In the genomic region with DNA sequence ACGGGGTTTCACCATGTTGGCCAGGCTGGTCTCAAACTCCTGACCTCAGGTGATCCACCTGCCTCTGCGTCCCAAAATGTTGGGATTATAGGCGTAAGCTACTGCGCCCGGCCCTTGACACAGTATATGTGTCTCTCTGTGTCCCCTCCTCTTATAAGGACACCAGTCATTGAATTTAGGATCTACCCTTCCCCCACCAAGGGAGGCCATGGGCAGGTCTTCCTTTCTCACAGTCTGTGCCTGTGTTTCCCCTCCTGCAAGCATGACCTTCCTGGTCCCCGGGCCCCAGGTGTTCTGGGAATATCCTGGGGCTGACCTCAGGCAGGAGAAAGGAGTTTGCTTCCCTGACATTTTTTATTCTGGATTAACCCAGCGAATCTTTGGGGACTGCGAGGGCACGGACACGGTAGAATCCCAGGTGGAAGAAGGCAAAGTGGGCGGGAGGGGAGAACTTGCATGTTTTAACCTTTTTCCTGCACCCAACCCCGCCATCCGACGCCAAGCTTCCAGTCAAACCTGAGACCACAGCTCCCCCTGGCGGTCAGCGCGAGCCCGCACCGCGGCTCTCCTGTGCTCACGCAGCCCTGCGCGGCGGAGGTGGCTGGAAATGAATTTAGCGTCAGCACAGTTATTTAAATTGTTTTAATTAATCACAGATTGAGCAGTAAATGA, we compare ENCODE assay signal across 8 cellular contexts. TPM values are rescaled to one million over a fixed set of nuclear protein-coding genes. Genes with fewer than 3 reads are reported as not detected.
DNase-seq lines count a peak whose midpoint lies in the region; ATAC-seq and TF ChIP-seq lines count a peak whose summit lies in the region.

No MANE protein-coding gene starts in this region.

- H3K36me3 Mint-ChIP-seq in H9 (ENCODE audit: insufficient read depth in 1 of 3, low read depth in 3 of 3): no peaks in the 10 kb centered on the region

- no peaks in the 10 kb centered on the region for H3K79me2 ChIP-seq in H9 (ENCODE audit: insufficient read depth, low read length)

- no peak overlapping the region for H4K5ac ChIP-seq in H9 (ENCODE audit: insufficient read length, low read depth, low read length)

- H2BK20ac ChIP-seq in H9 (ENCODE audit: low read depth, low read length, poor library complexity, severe bottlenecking): no peak overlapping the region

- WGBS in H9 (ENCODE audit: extremely low coverage, insufficient read length, low lambda C conversion rate): no CpG with 5 or more reads among the region's 25 CpGs
- 22 to 23% (median 22%) methylated on average over 25 of the region's 25 CpGs for whole genome bisulfite sequencing in heart left ventricle, 4 donors

- peaks cover 0 to 5% of the 10 kb centered on the region in 2 experiments; a peak in 2 of 5 replicates for H3K9me3 Mint-ChIP-seq in H9

- H3K4me1 ChIP-seq in H9 (ENCODE audit: insufficient read depth, low read length) (no peaks in the 10 kb centered on the region), Peyer's patch (no peaks in the 10 kb centered on the region), heart left ventricle (peaks cover 0 to 6% (median 0%) of the 10 kb centered on the region in 12 donors)

- no peak overlapping the region for H3K56ac ChIP-seq in H9 (ENCODE audit: insufficient read length, low read depth, low read length)

- TF ChIP-seq POLR2A in Peyer's patch (IDR thresholded peaks at IDR 0.05) (no peak), heart left ventricle (IDR thresholded peaks at IDR 0.05) (no peak)

- no peak overlapping the region for H3K4me3 ChIP-seq in BJ (ENCODE audit: low read depth, low read length)
- no peak overlapping the region for H3K4me3 ChIP-seq in Peyer's patch
- H3K4me3 ChIP-seq in heart left ventricle: no peak overlapping the region

- intact Hi-C loops in heart left ventricle (cut with DNase I) (loop anchor here in 9 of 10 donors (2.0 to 10.0 kb wide), 9 partner anchors 607 to 1719 kb away; a partner anchor contains a TSS), posterior vena cava (cut with DNase I) (no loop called here)

- TF ChIP-seq CTCF in BJ (IDR thresholded peaks at IDR 0.05; ENCODE audit: insufficient read depth, low read depth, low read length) (peak; percentile 88), H9 (conservative IDR thresholded peaks at IDR 0.05) (peak; percentile 99), Peyer's patch (IDR thresholded peaks at IDR 0.05) (peak; percentile 21 to 87 (median 77)), heart left ventricle (IDR thresholded peaks at IDR 0.05) (peak; percentile 68 to 92 (median 82))

- peak overlapping the region; percentile 30 to 47; a peak in 4 of 5 replicates for H3K4me3 Mint-ChIP-seq in H9

- no peaks in the 10 kb centered on the region for H3K79me1 ChIP-seq in H9 (ENCODE audit: insufficient read depth, low read depth, low read length, poor library complexity, severe bottlenecking)

- H3K36me3 ChIP-seq in BJ (ENCODE audit: control insufficient read depth, insufficient read depth, low read length): no peaks in the 10 kb centered on the region
- no peaks in the 10 kb centered on the region for H3K36me3 ChIP-seq in Peyer's patch
- H3K36me3 ChIP-seq in heart left ventricle: no peaks in the 10 kb centered on the region

- no peak overlapping the region for H3K18ac ChIP-seq in H9 (ENCODE audit: insufficient read length, low read depth, low read length)

- H3K9me3 ChIP-seq in H9 (ENCODE audit: control insufficient read depth, low read depth, low read length): no peaks in the 10 kb centered on the region
- H3K9me3 ChIP-seq in Peyer's patch: no peaks in the 10 kb centered on the region
- peaks cover 0 to 8% (median 0%) of the 10 kb centered on the region in 12 donors for H3K9me3 ChIP-seq in heart left ventricle

- no peaks in the 10 kb centered on the region for H3K23me2 ChIP-seq in H9 (ENCODE audit: insufficient read length, low read depth, low read length, poor library complexity, severe bottlenecking)

- DNase-seq in BJ (ENCODE audit: low read depth): no peak
- DNase-seq in H9: peak; percentile 86
- DNase-seq in Peyer's patch: peak; percentile 25 to 86 (median 82)
- DNase-seq in activated gamma-delta T cell treated with anti-CD3 and anti-CD28 coated beads, Interleukin-2, amount 50 U/mL, for 16 hours (ENCODE audit: low read depth): peak; percentile 11
- DNase-seq in heart left ventricle: peak; percentile 49 to 84 (median 52)
- DNase-seq in posterior vena cava (ENCODE audit: low spot score): peak; percentile 86
- no peak for DNase-seq in central memory CD4-positive, alpha-beta T cell

- H2BK12ac ChIP-seq in H9 (ENCODE audit: insufficient read length, low read depth, low read length): no peak overlapping the region

- H3K27ac ChIP-seq in H9 (ENCODE audit: insufficient read length, low read depth, low read length) (no peak overlapping the region), Peyer's patch (no peak overlapping the region), heart left ventricle (no peak overlapping the region)

- no peak overlapping the region for H3K14ac ChIP-seq in H9 (ENCODE audit: insufficient read depth, low read length)

- H2AFZ ChIP-seq in H9 (ENCODE audit: low read length): no peak overlapping the region

- peaks cover 5% of the 10 kb centered on the region for H4K20me1 ChIP-seq in H9 (ENCODE audit: control insufficient read depth, insufficient read depth, insufficient read length)

- H3K27me3 ChIP-seq in BJ (ENCODE audit: control insufficient read depth, insufficient read depth, low read length) (no peaks in the 10 kb centered on the region), H9 (ENCODE audit: insufficient read depth, low read length) (no peaks in the 10 kb centered on the region), Peyer's patch (no peaks in the 10 kb centered on the region), heart left ventricle (peaks cover 0 to 30% (median 10%) of the 10 kb centered on the region in 9 donors)

- H3T11ph ChIP-seq in H9 (ENCODE audit: low read length): no peak overlapping the region

- H2BK120ac ChIP-seq in H9 (ENCODE audit: low read depth, low read length, poor library complexity, severe bottlenecking): no peak overlapping the region

- no peak overlapping the region for H4K8ac ChIP-seq in H9 (replicated peaks; ENCODE audit: insufficient read length, low read depth, low read length)

- H3K27me3 Mint-ChIP-seq in H9 (ENCODE audit: low read depth): peaks cover 33% of the 10 kb centered on the region

- peaks cover 8 to 10% of the 10 kb centered on the region in 2 experiments for H3K4me1 Mint-ChIP-seq in H9

- no peak overlapping the region; a peak in 1 of 7 replicates for H3K27ac Mint-ChIP-seq in H9

- H2AK5ac ChIP-seq in H9 (ENCODE audit: insufficient read length, low read length): no peak overlapping the region

- POLR2A ChIA-PET in BJ (lab: Charles Lee): no interaction called here

- no peak overlapping the region for H4K91ac ChIP-seq in H9 (ENCODE audit: insufficient read length, low read depth, low read length)

- H3K23ac ChIP-seq in H9 (ENCODE audit: insufficient read length, low read depth, low read length): no peak overlapping the region

- peak in 3 of 4 donors; percentile 64 to 76 (median 68) for ATAC-seq in heart left ventricle
- no peak for ATAC-seq in HG03469 (IDR thresholded peaks at IDR 0.05; ENCODE audit: unreplicated experiment)

- H3K4ac ChIP-seq in H9 (ENCODE audit: low read depth, low read length): no peak overlapping the region

- H3K9ac ChIP-seq in H9 (ENCODE audit: extremely low read depth, insufficient read length, low read length): no peak overlapping the region

- peak overlapping the region; percentile 12 for H3K4me2 ChIP-seq in H9 (ENCODE audit: insufficient read depth, insufficient read length, low read length)

- CTCF ChIA-PET in BJ (lab: Yijun Ruan, JAX): interaction anchor here (0.6 to 2.5 kb wide), 11 partner anchors 8 to 1494 kb away, joined by 3 to 17 read pairs (median 3); no protein-coding TSS in a partner anchor

- H2BK5ac ChIP-seq in H9 (ENCODE audit: insufficient read length, low read length): no peak overlapping the region

- H2BK15ac ChIP-seq in H9 (ENCODE audit: low read depth, low read length): no peak overlapping the region

RNA-seq across cellular contexts. Expression of a gene that starts 42.1 kb away (rescaled TPM):
- polyA plus RNA-seq in BJ (2011; rRNA removed) (not detected in 2 replicates), heart left ventricle (not detected)
- polyA minus RNA-seq in BJ (2011; rRNA and poly(A)+ RNA removed): not detected in 2 replicates
- total RNA-seq in H9 (2021) (not detected in 2 replicates), Peyer's patch (100 to 1,000 TPM in 2 of 4 donors, 10 to 100 TPM in 2; 26.4 to 187 (median 115) TPM), heart left ventricle (not detected), posterior vena cava (not detected)

Comparison
In these comparisons a context has a peak if more than half of its experiments do, and no peak if none do; other contexts are left out.
1. DNase-seq: peak in H9 (single experiment), Peyer's patch (3 of 3), activated gamma-delta T cell treated with anti-CD3 and anti-CD28 coated beads, Interleukin-2, amount 50 U/mL, for 16 hours (single experiment), heart left ventricle (5 of 5) and posterior vena cava (single experiment); none in BJ (single experiment) and central memory CD4-positive, alpha-beta T cell (single experiment).
2. RNA of a gene that starts 42.1 kb away (total RNA-seq): 26.4 to 187 TPM in Peyer's patch; not detected in H9, not detected in heart left ventricle and not detected in posterior vena cava; every median in the first group is over 10 times any median in the second.
3. intact Hi-C loops: an anchor here in heart left ventricle (2.0 to 10.0 kb wide); none called in posterior vena cava.
4. Peak in every context shown above with its lines, with median percentiles within 50 percentile points of each other: CTCF ChIP-seq.